In genomic region chr6:127406722-127407121, GRCh38 we compare ENCODE assay signal across 1 cellular context. TPM values are rescaled to one million over a fixed set of nuclear protein-coding genes. Genes with fewer than 3 reads are reported as not detected.
"Had no signal": no experiment of that assay in that cellular context is flagged by ENCODE, and none has a peak within 500 bp of the region (broad histone marks: within the 10 kb centered on the region; RNA-seq: fewer than 3 reads in every experiment).

No MANE protein-coding gene starts in this region.

RNA-seq across cellular contexts. Expression of gene KIAA0408, which starts 52.5 kb away (rescaled TPM):
- total RNA-seq: PC-9 had no signal
